8 cellular contexts compared by ENCODE assay signal in genomic region chr17:38824899-38825761, GRCh38. TPM values are rescaled to one million over a fixed set of nuclear protein-coding genes. Genes with fewer than 3 reads are reported as not detected.
A peak's percentile ranks its signal among the peaks of the same experiment; 100 is the strongest.
DNase-seq lines count a peak whose midpoint lies in the region; ATAC-seq and TF ChIP-seq lines count a peak whose summit lies in the region.

TSS of gene CWC25 (minus strand) at chr17:38825321. CDS start at chr17:38825183, 138 bp downstream.

- H3K27me3 ChIP-seq in GM23338 (ENCODE audit: insufficient read depth) (no peaks in the 10 kb centered on the region), Loucy (ENCODE audit: insufficient read depth, low read length, poor library complexity, severe bottlenecking) (no peaks in the 10 kb centered on the region), RWPE2 (ENCODE audit: insufficient read depth, poor library complexity, severe bottlenecking) (no peaks in the 10 kb centered on the region)

- H3K4me2 ChIP-seq in GM23338 (peak within 1 kb of the TSS; percentile 82), Loucy (ENCODE audit: low read depth, low read length, poor library complexity, severe bottlenecking) (peak within 1 kb of the TSS; percentile 78)

- H4K20me1 ChIP-seq in GM23338 (replicated peaks; ENCODE audit: insufficient read depth) (no peaks in the 10 kb centered on the region; the same call in 1 of the 2 replicates), Loucy (ENCODE audit: insufficient read depth, low read length, poor library complexity, severe bottlenecking) (peaks cover 18% of the 10 kb centered on the region)

- H3K4me3 ChIP-seq in GM23338 (peak within 1 kb of the TSS; percentile 68), Loucy (ENCODE audit: low read length, poor library complexity, severe bottlenecking) (peak within 1 kb of the TSS; percentile 99), RWPE2 (ENCODE audit: severe bottlenecking) (peak within 1 kb of the TSS; percentile 43)

- peak within 1 kb of the TSS; percentile 86 for H3K9ac ChIP-seq in Loucy (ENCODE audit: low read depth, low read length, poor library complexity, severe bottlenecking)

- peak; percentile 89 for ATAC-seq in GM23338
- ATAC-seq in RWPE2 (ENCODE audit: low read depth), result peak; percentile 76
- ATAC-seq in natural killer cell, result peak; percentile 85 to 90 (median 85)

- H3K4me1 Mint-ChIP-seq in GM23338, result peaks cover 4% of the 10 kb centered on the region; the same call in 2 of the 3 replicates
- peaks cover 20% of the 10 kb centered on the region for H3K4me1 Mint-ChIP-seq in activated T-helper 2 cell treated with anti-CD3 and anti-CD28 coated beads, Interferon-gamma antibody, Interleukin-2, Interleukin-4, amounts not matched to agents 10 μg/mL and 5 μg/mL and 100 μg/mL, durations not matched to agents 14 hours and 24 hours and 36 hours (ENCODE audit: low read depth)
- H3K4me1 Mint-ChIP-seq in natural killer cell, result peaks cover 27 to 39% of the 10 kb centered on the region in 2 donors

- H3F3A ChIP-seq in GM23338 (replicated peaks; ENCODE audit: low read depth) (0 out of 2 replicates have a peak, but pooled peaks cover 15% of the 10 kb centered on the region), Loucy (ENCODE audit: low read depth) (no peaks in the 10 kb centered on the region)

- H3K36me3 Mint-ChIP-seq in GM23338 (ENCODE audit: low read depth), result peaks cover 10% of the 10 kb centered on the region
- peaks cover 24% of the 10 kb centered on the region for H3K36me3 Mint-ChIP-seq in activated T-helper 2 cell treated with anti-CD3 and anti-CD28 coated beads, Interferon-gamma antibody, Interleukin-2, Interleukin-4, amounts not matched to agents 10 μg/mL and 5 μg/mL and 100 μg/mL, durations not matched to agents 14 hours and 24 hours and 36 hours (ENCODE audit: low read depth)
- H3K36me3 Mint-ChIP-seq in natural killer cell, result no peaks in the 10 kb centered on the region

- H3K9me2 ChIP-seq in GM23338 (ENCODE audit: insufficient read depth) (no peaks in the 10 kb centered on the region), Loucy (replicated peaks; ENCODE audit: low read depth, low read length) (no peaks in the 10 kb centered on the region)

- peak within 1 kb of the TSS; percentile 99 for H3K4me3 Mint-ChIP-seq in GM23338
- peak within 1 kb of the TSS; percentile 98 for H3K4me3 Mint-ChIP-seq in activated T-helper 2 cell treated with anti-CD3 and anti-CD28 coated beads, Interferon-gamma antibody, Interleukin-2, Interleukin-4, amounts not matched to agents 10 μg/mL and 5 μg/mL and 100 μg/mL, durations not matched to agents 14 hours and 24 hours and 36 hours (ENCODE audit: low read depth)
- peak within 1 kb of the TSS; percentile 94 for H3K4me3 Mint-ChIP-seq in natural killer cell

- H3K4me1 ChIP-seq in GM23338 (ENCODE audit: insufficient read depth) (no peaks in the 10 kb centered on the region; the same call in 1 of the 2 replicates), Loucy (ENCODE audit: insufficient read depth, low read length, poor library complexity, severe bottlenecking) (peaks cover 19% of the 10 kb centered on the region), RWPE2 (ENCODE audit: insufficient read depth, poor library complexity, severe bottlenecking) (peaks cover 9% of the 10 kb centered on the region)

- H3K9me3 ChIP-seq in Loucy (ENCODE audit: insufficient read depth, low read depth, low read length), result no peaks in the 10 kb centered on the region
- H3K9me3 ChIP-seq in RWPE2 (ENCODE audit: severe bottlenecking), result no peaks in the 10 kb centered on the region

- H3K27ac ChIP-seq in GM23338 (ENCODE audit: low read depth), result peak within 1 kb of the TSS; percentile 98
- H3K27ac ChIP-seq in RWPE2 (ENCODE audit: poor library complexity, severe bottlenecking), result peak within 1 kb of the TSS; percentile 65

- no peak for TF ChIP-seq CTCF in GM23338 (conservative IDR thresholded peaks at IDR 0.05; ENCODE audit: low read depth in 2 of 2)
- no peak for TF ChIP-seq CTCF in Loucy (conservative IDR thresholded peaks at IDR 0.05; ENCODE audit: low read length)
- TF ChIP-seq CTCF in RWPE2 (IDR thresholded peaks at IDR 0.05; ENCODE audit: poor library complexity, severe bottlenecking), result no peak
- TF ChIP-seq CTCF in natural killer cell (IDR thresholded peaks at IDR 0.05), result no peak

- DNase-seq in DMS79 (lab: John Stamatoyannopoulos, UW) (peak; percentile 89), GM23338 (ENCODE audit: low spot score) (peak; percentile 92), RWPE2 (ENCODE audit: low spot score) (peak; percentile 86), fibroblast of peridontal ligament (ENCODE audit: extremely low read depth) (peak; percentile 98), natural killer cell (peak; percentile 100)
- peak; percentile 97 for DNase-seq in activated T-helper 2 cell treated with anti-CD3 and anti-CD28 coated beads, Interferon-gamma antibody, Interleukin-2, Interleukin-4, amounts not matched to agents 10 μg/mL and 5 μg/mL and 100 μg/mL, durations not matched to agents 14 hours and 24 hours and 36 hours (ENCODE audit: low spot score)
- DNase-seq in stimulated activated naive CD4-positive, alpha-beta T cell (lab: John Stamatoyannopoulos, UW), result peak; percentile 90 to 99 (median 94)

- H3K36me3 ChIP-seq in GM23338 (ENCODE audit: insufficient read depth) (peaks cover under 1% of the 10 kb centered on the region; the same call in 1 of the 2 replicates), Loucy (ENCODE audit: insufficient read depth, low read length) (peaks cover 9% of the 10 kb centered on the region; the same call in 1 of the 2 replicates), RWPE2 (ENCODE audit: low read depth) (peaks cover 16% of the 10 kb centered on the region)

- H2AFZ ChIP-seq in GM23338, result peak within 1 kb of the TSS; percentile 52; the same call in 1 of the 2 replicates
- H2AFZ ChIP-seq in Loucy (ENCODE audit: low read length), result peak within 1 kb of the TSS; percentile 97

- H3K9me3 Mint-ChIP-seq in GM23338 (peaks cover 4% of the 10 kb centered on the region; the same call in 1 of the 3 replicates), natural killer cell (no peaks in the 10 kb centered on the region)
- H3K9me3 Mint-ChIP-seq in activated T-helper 2 cell treated with anti-CD3 and anti-CD28 coated beads, Interferon-gamma antibody, Interleukin-2, Interleukin-4, amounts not matched to agents 10 μg/mL and 5 μg/mL and 100 μg/mL, durations not matched to agents 14 hours and 24 hours and 36 hours, result no peaks in the 10 kb centered on the region

- H3K79me2 ChIP-seq in GM23338 (replicated peaks; ENCODE audit: insufficient read depth) (peaks cover 29% of the 10 kb centered on the region), Loucy (ENCODE audit: insufficient read depth, low read length) (peaks cover 46% of the 10 kb centered on the region)

- intact Hi-C loops in activated T-helper 2 cell treated with anti-CD3 and anti-CD28 coated beads, Interferon-gamma antibody, Interleukin-2, Interleukin-4, amounts not matched to agents 10 μg/mL and 5 μg/mL and 100 μg/mL, durations not matched to agents 14 hours and 24 hours and 36 hours (cut with micrococcal nuclease), result loop anchor here (1.0 kb wide), 3 partner anchors 28 to 124 kb away; partner anchors contain the start of genes PSMB3 and RPL23
- intact Hi-C loops in natural killer cell (cut with micrococcal nuclease), result loop anchor here (1.0 to 2.0 kb wide), 4 partner anchors 28 to 328 kb away; partner anchors contain the start of genes PSMB3 and RPL23

- H3K27ac Mint-ChIP-seq in GM23338, result peak within 1 kb of the TSS; percentile 100
- H3K27ac Mint-ChIP-seq in activated T-helper 2 cell treated with anti-CD3 and anti-CD28 coated beads, Interferon-gamma antibody, Interleukin-2, Interleukin-4, amounts not matched to agents 10 μg/mL and 5 μg/mL and 100 μg/mL, durations not matched to agents 14 hours and 24 hours and 36 hours, result peak within 1 kb of the TSS; percentile 99
- peak within 1 kb of the TSS; percentile 97 to 100 for H3K27ac Mint-ChIP-seq in natural killer cell

- peaks cover 11% of the 10 kb centered on the region for H3K27me3 Mint-ChIP-seq in GM23338 (ENCODE audit: insufficient read depth, low read depth, poor library complexity)
- H3K27me3 Mint-ChIP-seq in activated T-helper 2 cell treated with anti-CD3 and anti-CD28 coated beads, Interferon-gamma antibody, Interleukin-2, Interleukin-4, amounts not matched to agents 10 μg/mL and 5 μg/mL and 100 μg/mL, durations not matched to agents 14 hours and 24 hours and 36 hours (ENCODE audit: low read depth), result no peaks in the 10 kb centered on the region
- H3K27me3 Mint-ChIP-seq in natural killer cell (ENCODE audit: low read depth in 2 of 2), result no peaks in the 10 kb centered on the region

TF ChIP-seq in GM23338, 12 proteins besides CTCF, POLR2A, EP300 and RAD21 (continues in another document):
- TF ChIP-seq NANOG (IDR thresholded peaks at IDR 0.05; ENCODE audit: borderline replicate concordance) (no peak), CREB1 (CRISPR knock-in tag; IDR thresholded peaks at IDR 0.05; ENCODE audit: low read depth) (peak; percentile 100), POLR2AphosphoS5 (IDR thresholded peaks at IDR 0.05; ENCODE audit: low read depth) (peak; percentile 92), ETS1 (IDR thresholded peaks at IDR 0.05) (peak; percentile 92)

RNA-seq across cellular contexts. Expression of gene CWC25, which starts in this region (rescaled TPM):
- total RNA-seq in GM23338 (2014; rRNA removed; shearing (Covaris generic)), result 6.4 and 11.6 TPM in 2 replicates
- 28.4 and 29.8 TPM in 2 replicates for polyA plus RNA-seq in GM23338 (2016; fragmentation: Nextera tagmentation; extraction: Ambion mirVana)
- 23.0 and 26.4 TPM in 2 replicates for total RNA-seq in activated T-helper 2 cell treated with anti-CD3 and anti-CD28 coated beads, Interferon-gamma antibody, Interleukin-2, Interleukin-4, amounts not matched to agents 10 μg/mL and 5 μg/mL and 100 μg/mL, durations not matched to agents 14 hours and 24 hours and 36 hours
- total RNA-seq in natural killer cell, result 10 to 100 TPM; 63.8 to 79.4 (median 74.4) TPM

Comparison
In these comparisons a context has a peak if more than half of its experiments do, and no peak if none do; other contexts are left out.
1. Peak in every context shown above with its lines: DNase-seq, ATAC-seq, H3K4me3 ChIP-seq and H3K27ac ChIP-seq.
2. H3K4me3 ChIP-seq: peak in every context shown above with its lines; median percentile 99 in Loucy; 68 in GM23338; 43 in RWPE2.